In genomic region chr10:110165239-110165638, GRCh38 we compare ENCODE assay signal across 18 cellular contexts.
"Had no signal": no experiment of that assay in that cellular context is flagged by ENCODE, and none has a peak within 500 bp of the region (broad histone marks: within the 10 kb centered on the region; RNA-seq: fewer than 3 reads in every experiment).

No MANE protein-coding gene starts in this region.

- DNase-seq: activated CD4-positive, alpha-beta T cell treated with anti-CD3 and anti-CD28 coated beads, Interleukin-2, amount 50 U/mL, for 4 hours; activated gamma-delta T cell; activated T-cell treated with anti-CD3 and anti-CD28 coated beads, Interleukin-2, amount 50 U/mL, for 24 hours; cerebellar nuclear complex; dermis blood vessel endothelial cell; effector memory CD8-positive, alpha-beta T cell; foreskin melanocyte; kidney glomerular epithelial cell; left ventricle myocardium superior; mesenchymal stem cell; naive thymus-derived CD8-positive, alpha-beta T cell; retina; T-helper 2 cell had no signal

- H3K9me3 ChIP-seq: ascending aorta, breast epithelium, neutrophil, SJSA1 had no signal

- H3K27ac ChIP-seq: ascending aorta, breast epithelium, epithelial cell of prostate, neutrophil, SJSA1 had no signal

- ATAC-seq: effector memory CD8-positive, alpha-beta T cell; left ventricle myocardium superior; naive thymus-derived CD8-positive, alpha-beta T cell had no signal

- H3K4me3 ChIP-seq: ascending aorta, breast epithelium, SJSA1 had no signal

- H3K27ac Mint-ChIP-seq: activated T-cell treated with anti-CD3 and anti-CD28 coated beads, Interleukin-2, amount 50 U/mL, for 24 hours; effector memory CD8-positive, alpha-beta T cell; naive thymus-derived CD8-positive, alpha-beta T cell had no signal

- H3K4me1 ChIP-seq: breast epithelium had no signal

- H3K36me3 ChIP-seq: ascending aorta, breast epithelium, neutrophil, SJSA1 had no signal

- H3K9me3 Mint-ChIP-seq: activated T-cell treated with anti-CD3 and anti-CD28 coated beads, Interleukin-2, amount 50 U/mL, for 24 hours; effector memory CD8-positive, alpha-beta T cell; naive thymus-derived CD8-positive, alpha-beta T cell had no signal

- H3K4me3 Mint-ChIP-seq: activated T-cell treated with anti-CD3 and anti-CD28 coated beads, Interleukin-2, amount 50 U/mL, for 24 hours; effector memory CD8-positive, alpha-beta T cell; naive thymus-derived CD8-positive, alpha-beta T cell had no signal
